In genomic region chr16:53530046-53530445, GRCh38 we compare ENCODE assay signal across 1 cellular context.
TF ChIP-seq lines count a peak whose summit lies in the region.

No MANE protein-coding gene starts in this region.

TF ChIP-seq in SK-N-SH, 30 proteins besides CTCF, POLR2A, EP300 and RAD21 (continued from another document):
- TF ChIP-seq NRF1 (IDR thresholded peaks at IDR 0.05; ENCODE audit: low read depth, low read length) (no peak), FOXJ3 (CRISPR knock-in tag; IDR thresholded peaks at IDR 0.05) (no peak), RFX5 (IDR thresholded peaks at IDR 0.05; ENCODE audit: low read length) (no peak), USF2 (IDR thresholded peaks at IDR 0.05; ENCODE audit: borderline replicate concordance, low read depth, low read length) (no peak), MXI1 (IDR thresholded peaks at IDR 0.05; ENCODE audit: low read depth, low read length) (no peak)
